3 cellular contexts compared by ENCODE assay signal in genomic region chr11:124890701-124891389, GRCh38.
TF ChIP-seq lines count a peak whose summit lies in the region.

No MANE protein-coding gene starts in this region.

TF ChIP-seq in SK-N-SH, 30 proteins besides CTCF, POLR2A, EP300 and RAD21:
- TF ChIP-seq GATA2 (CRISPR knock-in tag; IDR thresholded peaks at IDR 0.05) (no peak), FOXJ3 (CRISPR knock-in tag; IDR thresholded peaks at IDR 0.05) (no peak)

TF ChIP-seq in SK-N-SH treated with all-trans-retinoic acid at 6 μM for 48 hours, 23 proteins besides CTCF, POLR2A, EP300 and RAD21:
- TF ChIP-seq PPARA (CRISPR knock-in tag; IDR thresholded peaks at IDR 0.05; ENCODE audit: borderline replicate concordance): no peak
- no peak for TF ChIP-seq ZFP3 (CRISPR knock-in tag; IDR thresholded peaks at IDR 0.05)
- TF ChIP-seq SNAI2 (CRISPR knock-in tag; IDR thresholded peaks at IDR 0.05): no peak
- no peak for TF ChIP-seq ZC3H10 (CRISPR knock-in tag; IDR thresholded peaks at IDR 0.05)
- TF ChIP-seq ZNF565 (CRISPR knock-in tag; conservative IDR thresholded peaks at IDR 0.05; ENCODE audit: low read depth): no peak

TF ChIP-seq in H1, 55 proteins besides CTCF, POLR2A, EP300 and RAD21:
- TF ChIP-seq SIN3A (conservative IDR thresholded peaks at IDR 0.05 in 1 of 2, IDR thresholded peaks at IDR 0.05 in 1 of 2; ENCODE audit: low read depth in 1 of 2, low read length in 2 of 2) (no peak), ASH2L (IDR thresholded peaks at IDR 0.05; ENCODE audit: low read length) (no peak), EZH2 (IDR thresholded peaks at IDR 0.05; ENCODE audit: low read depth, low read length, severe bottlenecking) (no peak), SIRT6 (IDR thresholded peaks at IDR 0.05; ENCODE audit: low read length) (no peak), GTF2F1 (IDR thresholded peaks at IDR 0.05; ENCODE audit: borderline replicate concordance, low read depth, low read length) (no peak), CHD2 (IDR thresholded peaks at IDR 0.05; ENCODE audit: low read length) (no peak), RFX5 (IDR thresholded peaks at IDR 0.05; ENCODE audit: borderline replicate concordance, low read depth, low read length) (no peak), CREB1 (IDR thresholded peaks at IDR 0.05) (no peak), SRF (IDR thresholded peaks at IDR 0.05; ENCODE audit: low read depth, low read length) (no peak), JUND (IDR thresholded peaks at IDR 0.05; ENCODE audit: low read length) (no peak), KDM4A (IDR thresholded peaks at IDR 0.05; ENCODE audit: low read depth, low read length, severe bottlenecking) (no peak), TCF12 (IDR thresholded peaks at IDR 0.05; ENCODE audit: low read depth, low read length) (no peak)
- TF ChIP-seq, protein P1, sequence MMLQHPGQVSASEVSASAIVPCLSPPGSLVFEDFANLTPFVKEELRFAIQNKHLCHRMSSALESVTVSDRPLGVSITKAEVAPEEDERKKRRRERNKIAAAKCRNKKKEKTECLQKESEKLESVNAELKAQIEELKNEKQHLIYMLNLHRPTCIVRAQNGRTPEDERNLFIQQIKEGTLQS (IDR thresholded peaks at IDR 0.05; ENCODE audit: insufficient read depth, low read depth, low read length): no peak
